In the genomic region with DNA sequence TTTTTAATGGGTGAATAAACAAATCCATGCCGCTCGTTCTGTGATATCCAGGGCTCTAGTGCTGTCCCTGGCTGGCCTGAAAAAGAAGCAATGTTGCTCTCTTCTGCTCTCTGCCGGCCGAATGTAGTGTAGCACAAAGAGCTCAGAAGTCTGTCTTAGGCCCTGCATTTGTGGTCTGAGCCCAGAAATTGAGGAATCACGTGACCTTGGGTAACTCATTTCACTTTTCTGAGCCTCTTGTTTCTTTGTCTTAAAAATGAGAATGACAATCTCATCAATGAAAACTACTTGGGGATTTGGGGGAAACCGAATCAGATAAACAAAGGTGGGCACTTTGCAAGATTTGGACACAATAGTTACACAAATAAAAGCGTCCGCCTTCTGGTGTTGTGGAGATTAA, we compare ENCODE assay signal across 8 cellular contexts.
DNase-seq lines count a peak whose midpoint lies in the region; ATAC-seq lines count a peak whose summit lies in the region.

No MANE protein-coding gene starts in this region.

- no peak for ATAC-seq in HG02981 (IDR thresholded peaks at IDR 0.05; ENCODE audit: unreplicated experiment)

- H3K79me2 ChIP-seq in Karpas-422 (ENCODE audit: low read length), result no peaks in the 10 kb centered on the region

- no peak overlapping the region for H2AFZ ChIP-seq in Karpas-422 (ENCODE audit: low read length)

- H4K20me1 ChIP-seq in Karpas-422 (ENCODE audit: insufficient read depth, low read depth, low read length), result no peaks in the 10 kb centered on the region

- H3K27ac ChIP-seq in Karpas-422 (ENCODE audit: low read length) (no peak overlapping the region), caudate nucleus (ENCODE audit: low read depth, low read length) (no peak overlapping the region)

- no peak overlapping the region for H3K9ac ChIP-seq in Karpas-422 (ENCODE audit: low read length)

- H3K4me3 ChIP-seq in Karpas-422 (ENCODE audit: low read length), result no peak overlapping the region

- no peak overlapping the region for H3K4me2 ChIP-seq in Karpas-422 (ENCODE audit: low read depth, low read length, poor library complexity, severe bottlenecking)

- H3K27me3 ChIP-seq in Karpas-422 (ENCODE audit: low read length), result no peaks in the 10 kb centered on the region

- no peaks in the 10 kb centered on the region for H3K4me1 ChIP-seq in Karpas-422 (ENCODE audit: low read length)

- no peaks in the 10 kb centered on the region for H3K36me3 ChIP-seq in Karpas-422 (ENCODE audit: insufficient read depth, low read length)

- DNase-seq in SIG-M5 treated with dmso at 0.1 percent for 504 hours (lab: John Stamatoyannopoulos, UW; ENCODE audit: unreplicated experiment) (peak; percentile 34), SIG-M5 (lab: John Stamatoyannopoulos, UW) (no peak), Karpas-422 (peak; percentile 80), T-helper 2 cell (peak in 3 of 5 experiments; percentile 6 to 82 (median 14)), caudate nucleus (lab: John Stamatoyannopoulos, UW) (peak in 54 of 61 donors; percentile 2 to 77 (median 28)), kidney tubule cell (ENCODE audit: low spot score) (peak; percentile 64)
- DNase-seq in stimulated activated CD4-positive, alpha-beta T cell treated with anti-CD3 and anti-CD28 coated beads, Interleukin-4, amount 100 ng/mL, for 1 hour, result peak; percentile 38

- no peaks in the 10 kb centered on the region for H3K9me2 ChIP-seq in Karpas-422 (replicated peaks; ENCODE audit: insufficient read depth, low read length)

- H3K9me3 ChIP-seq in Karpas-422 (ENCODE audit: low read length), result no peaks in the 10 kb centered on the region
